In genomic region chr1:148151911-148152391, GRCh38 we compare ENCODE assay signal across 8 cellular contexts. TPM values are rescaled to one million over a fixed set of nuclear protein-coding genes. Genes with fewer than 3 reads are reported as not detected.
A peak's percentile ranks its signal among the peaks of the same experiment; 100 is the strongest.
DNase-seq lines count a peak whose midpoint lies in the region; ATAC-seq and TF ChIP-seq lines count a peak whose summit lies in the region.
"Not testable (repeated sequence)": the region's sequence is repeated elsewhere in the genome, so short reads cannot be mapped to it uniquely, and the experiment has no call there.

Gene NBPF11 (minus strand): TSS chr1:148152281. CDS start chr1:148127003, 25,278 bp downstream.

- not testable (repeated sequence) for H3K27me3 Mint-ChIP-seq in WTC11 (ENCODE audit: low read depth)

- intact Hi-C loops in breast epithelium (cut with DNase I; ENCODE audit: low total_unique reads), result not testable (repeated sequence)

- CTCF ChIA-PET in WTC11 (lab: Charles Lee), result not testable (repeated sequence)

- peak within 1 kb of the TSS; percentile 97 for H3K27ac Mint-ChIP-seq in WTC11

- not testable (repeated sequence) for TF ChIP-seq CTCF in 22Rv1 (IDR thresholded peaks at IDR 0.05); WTC11 (IDR thresholded peaks at IDR 0.05); breast epithelium (IDR thresholded peaks at IDR 0.05)

- H3K9me3 ChIP-seq in breast epithelium, result not testable (repeated sequence)

- peak; percentile 65 to 87 for DNase-seq in NCI-H446 (lab: John Stamatoyannopoulos, UW)
- peak; percentile 88 for DNase-seq in WTC11 (ENCODE audit: low spot score)
- DNase-seq in breast epithelium (ENCODE audit: low spot score in 2 of 2), result peak; percentile 62 to 78
- DNase-seq in iris pigment epithelial cell (ENCODE audit: low read depth), result peak; percentile 84

- POLR2A ChIA-PET in WTC11 (lab: Charles Lee), result interaction anchor here (1.1 to 1.7 kb wide), 2 partner anchors 112 to 167 kb away, joined by 3 to 6 read pairs; no protein-coding TSS in a partner anchor

- ATAC-seq in GM19025 (IDR thresholded peaks at IDR 0.05; ENCODE audit: low read depth, unreplicated experiment), result peak; percentile 81
- peak; percentile 91 for ATAC-seq in HG03196 (IDR thresholded peaks at IDR 0.05; ENCODE audit: unreplicated experiment)
- ATAC-seq in WTC11, result peak; percentile 96

- H3K27ac ChIP-seq in 22Rv1 (peak within 1 kb of the TSS; percentile 88), breast epithelium (peak within 1 kb of the TSS; percentile 78 to 79), skin epidermis (peak within 1 kb of the TSS in 20 of 21 experiments; percentile 24 to 83 (median 74))

- not testable (repeated sequence) for H3K27me3 ChIP-seq in breast epithelium

- not testable (repeated sequence) for H3K9me3 Mint-ChIP-seq in WTC11

- TF ChIP-seq POLR2A in breast epithelium (IDR thresholded peaks at IDR 0.05), result not testable (repeated sequence)

- H3K4me1 ChIP-seq in breast epithelium, result not testable (repeated sequence)

- H3K36me3 ChIP-seq in breast epithelium, result not testable (repeated sequence)

- peaks cover 16% of the 10 kb centered on the region for H3K4me1 Mint-ChIP-seq in WTC11

- H3K4me3 ChIP-seq in breast epithelium (peak within 1 kb of the TSS; percentile 55 to 80 (median 73)), skin epidermis (peak within 1 kb of the TSS; percentile 45 to 77 (median 65))

- not testable (repeated sequence) for H3K36me3 Mint-ChIP-seq in WTC11

- peak within 1 kb of the TSS; percentile 94 for H3K4me3 Mint-ChIP-seq in WTC11

TF ChIP-seq in WTC11, 78 proteins besides CTCF, POLR2A, EP300 and RAD21:
- TF ChIP-seq ARID4B (CRISPR knock-in tag; IDR thresholded peaks at IDR 0.05; ENCODE audit: borderline replicate concordance), result 0 out of 2 replicates have a peak, but pooled peaks have one; percentile 20

RNA-seq across cellular contexts. Expression of gene NBPF11, which starts in this region (rescaled TPM):
- total RNA-seq in WTC11 (2021) (10.5 to 11.2 TPM (median 10.9 TPM) in 3 replicates), breast epithelium (10 to 100 TPM; 12.0 to 19.6 (median 13.4) TPM)

Comparison
In these comparisons a context has a peak if more than half of its experiments do, and no peak if none do; other contexts are left out.
1. Peak in every context shown above with its lines: DNase-seq, ATAC-seq, H3K4me3 ChIP-seq and H3K27ac ChIP-seq.